ENCODE assay signal across 17 cellular contexts in the genomic region with DNA sequence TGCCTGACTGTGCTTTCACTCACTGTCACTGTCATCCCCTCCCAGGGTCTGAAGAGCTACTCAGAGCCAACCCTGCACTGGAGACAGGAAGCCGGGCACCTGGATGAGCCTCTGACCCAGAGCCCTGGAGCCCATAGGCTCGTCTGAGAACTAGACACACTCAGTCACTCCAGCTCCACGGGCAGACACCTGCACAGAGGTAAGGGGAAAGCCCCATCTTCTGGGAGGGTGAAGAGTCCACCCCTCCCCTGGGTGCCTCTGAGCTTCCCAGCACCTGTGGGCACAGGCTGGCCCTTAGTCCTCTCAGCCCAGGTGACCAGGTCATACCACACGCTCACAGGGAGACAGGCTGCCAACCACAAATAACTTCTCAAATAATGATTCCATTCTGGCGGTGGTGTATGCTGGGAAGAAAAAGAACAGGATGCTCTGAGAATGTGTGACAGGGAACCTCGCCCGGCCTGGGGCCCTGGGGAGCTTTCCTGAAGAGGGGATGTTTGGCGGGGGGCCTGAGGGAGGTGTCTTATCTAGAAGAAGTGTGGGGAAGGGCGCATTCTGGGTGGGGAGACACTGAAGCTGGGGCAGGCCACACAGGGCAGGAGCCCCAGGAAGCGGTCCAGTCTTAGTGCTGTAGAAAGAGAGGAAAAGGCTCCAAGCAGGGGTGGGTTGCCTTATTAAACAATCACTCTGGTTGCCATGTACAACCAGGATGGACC.
"Had no signal": no experiment of that assay in that cellular context is flagged by ENCODE, and none has a peak within 500 bp of the region (broad histone marks: within the 10 kb centered on the region; RNA-seq: fewer than 3 reads in every experiment).

No MANE protein-coding gene starts in this region.

- H3K4me3 ChIP-seq: esophagus squamous epithelium, mucosa of descending colon, psoas muscle, right lobe of liver, tibial nerve had no signal

- FAIRE-seq: islet of Langerhans had no signal

- H3K36me3 ChIP-seq: right lobe of liver had no signal

- H3K36me3 Mint-ChIP-seq: natural killer cell had no signal

- H3K27ac ChIP-seq: esophagus squamous epithelium, psoas muscle, right lobe of liver, tibial nerve had no signal

- H3K27me3 ChIP-seq: esophagus squamous epithelium, right lobe of liver, tibial nerve had no signal

- H3K9me3 ChIP-seq: esophagus squamous epithelium, mucosa of descending colon, psoas muscle, right lobe of liver, tibial nerve had no signal

- H3K4me1 ChIP-seq: psoas muscle, right lobe of liver had no signal

- H3K9me3 Mint-ChIP-seq: dendritic cell treated with granulocyte-macrophage colony-stimulating factor and Interleukin-4, amounts not matched to agents 40 ng/mL and 50 ng/mL, for 4 days; natural killer cell; stimulated activated naive B cell treated with anti-CD40 and anti-IgM and Interleukin-4, amounts not matched to agents 10 μg/mL and 1 μg/mL and 100 μg/mL, for 72 hours had no signal

- H3K4me3 Mint-ChIP-seq: activated naive CD8-positive, alpha-beta T cell; dendritic cell treated with granulocyte-macrophage colony-stimulating factor and Interleukin-4, amounts not matched to agents 40 ng/mL and 50 ng/mL, for 4 days; natural killer cell; stimulated activated naive B cell treated with anti-CD40 and anti-IgM and Interleukin-4, amounts not matched to agents 10 μg/mL and 1 μg/mL and 100 μg/mL, for 72 hours had no signal

- H3K27ac Mint-ChIP-seq: activated naive CD8-positive, alpha-beta T cell; dendritic cell treated with granulocyte-macrophage colony-stimulating factor and Interleukin-4, amounts not matched to agents 40 ng/mL and 50 ng/mL, for 4 days; natural killer cell; stimulated activated naive B cell treated with anti-CD40 and anti-IgM and Interleukin-4, amounts not matched to agents 10 μg/mL and 1 μg/mL and 100 μg/mL, for 72 hours had no signal

- DNase-seq: activated CD4-positive, alpha-beta T cell treated with anti-CD3 and anti-CD28 coated beads for 4 hours; activated CD8-positive, alpha-beta memory T cell treated with anti-CD3 and anti-CD28 coated beads for 24 hours; activated effector memory CD4-positive, alpha-beta T cell treated with Interleukin-2 at 50 U/mL for 16 hours; anterior cingulate cortex; cerebellar nuclear complex; esophagus squamous epithelium; mucosa of descending colon; natural killer cell; psoas muscle; right lobe of liver; stimulated activated naive B cell treated with anti-CD40 and anti-IgM and Interleukin-4, amounts not matched to agents 10 μg/mL and 1 μg/mL and 100 μg/mL, for 72 hours; T1000 had no signal

- H3K27me3 Mint-ChIP-seq: activated naive CD8-positive, alpha-beta T cell had no signal

- ATAC-seq: left lobe of liver; mucosa of descending colon; natural killer cell; psoas muscle; right lobe of liver; stimulated activated naive B cell treated with anti-CD40 and anti-IgM and Interleukin-4, amounts not matched to agents 10 μg/mL and 1 μg/mL and 100 μg/mL, for 72 hours had no signal
